ENCODE assay signal across 18 cellular contexts in genomic region chr5:9895305-9895650, GRCh38.
DNase-seq lines count a peak whose midpoint lies in the region; ATAC-seq and TF ChIP-seq lines count a peak whose summit lies in the region.
"Had no signal": no experiment of that assay in that cellular context is flagged by ENCODE, and none has a peak within 500 bp of the region (broad histone marks: within the 10 kb centered on the region; RNA-seq: fewer than 3 reads in every experiment).

No MANE protein-coding gene starts in this region.

- H2BK120ac ChIP-seq in mesendoderm (ENCODE audit: low read depth, low read length), result no peak overlapping the region

- DNase-seq in NCI-H2171 (lab: John Stamatoyannopoulos, UW), result peak; percentile 10
- peak; percentile 11 for DNase-seq in astrocyte of the spinal cord (ENCODE audit: low read depth, low spot score)
- peak; percentile 56 for DNase-seq in mesendoderm
- DNase-seq in ureter (ENCODE audit: low spot score), result peak; percentile 9
- no peak for DNase-seq in SIG-M5 (lab: John Stamatoyannopoulos, UW)
- no peak for DNase-seq in NCI-H2081 treated with DMSO at 0.1 percent for 48 hours (lab: John Stamatoyannopoulos, UW)
- DNase-seq: Calu3; CD4-positive, CD25-positive, alpha-beta regulatory T cell; DND-41; GDM1; KG1; NCI-H1048; NCI-H1436 treated with DMSO at 0.1 percent for 48 hours; NCI-H2029 treated with DMSO at 0.1 percent for 48 hours; NCI-H510A treated with DMSO at 0.1 percent for 48 hours; OCI-M1 had no signal

- no peaks in the 10 kb centered on the region for H3K36me3 ChIP-seq in mesendoderm (ENCODE audit: control insufficient read depth, insufficient read depth, low read length)

- no peak for ATAC-seq in HG02759 (IDR thresholded peaks at IDR 0.05; ENCODE audit: unreplicated experiment)
- ATAC-seq: GM12878 had no signal

- no peak overlapping the region for H2AK5ac ChIP-seq in mesendoderm (ENCODE audit: low read length)

- in situ Hi-C loops in astrocyte of the spinal cord (cut with HindIII; ENCODE audit: low sequenced_read_pairs), result no loop called here

- no CpG with 5 or more reads among the region's 5 CpGs for WGBS in mesendoderm (ENCODE audit: extremely low coverage, insufficient coverage, low lambda C conversion rate)

- H2BK15ac ChIP-seq in mesendoderm (replicated peaks; ENCODE audit: low read depth), result no peak overlapping the region

- H3K4me3 ChIP-seq in astrocyte of the spinal cord (ENCODE audit: low read depth, low read length) (no peak overlapping the region), mesendoderm (ENCODE audit: low read length) (no peak overlapping the region)
- H3K4me3 ChIP-seq: GM12878 had no signal

- no peak overlapping the region for H3K4me2 ChIP-seq in mesendoderm (ENCODE audit: low read length)

- H3K79me2 ChIP-seq in mesendoderm (ENCODE audit: control insufficient read depth, insufficient read depth, low read length), result no peaks in the 10 kb centered on the region

- no peak for TF ChIP-seq CTCF in astrocyte of the spinal cord (IDR thresholded peaks at IDR 0.05; ENCODE audit: low read depth, low read length)

- H3K23ac ChIP-seq in mesendoderm (ENCODE audit: low read length), result no peak overlapping the region

- H3K9ac ChIP-seq in mesendoderm (ENCODE audit: low read length), result no peak overlapping the region

- H3K4me1 ChIP-seq in mesendoderm (ENCODE audit: control insufficient read depth, low read depth, low read length), result peaks cover 6% of the 10 kb centered on the region

- H3K27ac ChIP-seq in mesendoderm (ENCODE audit: low read depth, low read length), result no peak overlapping the region

- H4K8ac ChIP-seq in mesendoderm (ENCODE audit: low read depth, low read length), result no peak overlapping the region

- no peak overlapping the region for H3K56ac ChIP-seq in mesendoderm (ENCODE audit: low read length)

- no peak overlapping the region for H3K18ac ChIP-seq in mesendoderm (ENCODE audit: low read length)

- no peaks in the 10 kb centered on the region for H3K79me1 ChIP-seq in mesendoderm (ENCODE audit: low read length)

- no peaks in the 10 kb centered on the region for H3K27me3 ChIP-seq in mesendoderm (ENCODE audit: insufficient read depth, low read length, poor library complexity)

- H2BK5ac ChIP-seq in mesendoderm (ENCODE audit: low read length), result no peak overlapping the region

- no peak overlapping the region for H4K5ac ChIP-seq in mesendoderm (ENCODE audit: low read length)

- H3K4ac ChIP-seq in mesendoderm (ENCODE audit: low read depth, low read length), result no peak overlapping the region

Comparison
In these comparisons a context has a peak if more than half of its experiments do, and no peak if none do; other contexts are left out.
1. DNase-seq: peak in NCI-H2171 (single experiment), astrocyte of the spinal cord (single experiment), mesendoderm (single experiment) and ureter (single experiment); none in SIG-M5 (single experiment) and NCI-H2081 treated with DMSO at 0.1 percent for 48 hours (single experiment).